9 cellular contexts compared by ENCODE assay signal in the genomic region with DNA sequence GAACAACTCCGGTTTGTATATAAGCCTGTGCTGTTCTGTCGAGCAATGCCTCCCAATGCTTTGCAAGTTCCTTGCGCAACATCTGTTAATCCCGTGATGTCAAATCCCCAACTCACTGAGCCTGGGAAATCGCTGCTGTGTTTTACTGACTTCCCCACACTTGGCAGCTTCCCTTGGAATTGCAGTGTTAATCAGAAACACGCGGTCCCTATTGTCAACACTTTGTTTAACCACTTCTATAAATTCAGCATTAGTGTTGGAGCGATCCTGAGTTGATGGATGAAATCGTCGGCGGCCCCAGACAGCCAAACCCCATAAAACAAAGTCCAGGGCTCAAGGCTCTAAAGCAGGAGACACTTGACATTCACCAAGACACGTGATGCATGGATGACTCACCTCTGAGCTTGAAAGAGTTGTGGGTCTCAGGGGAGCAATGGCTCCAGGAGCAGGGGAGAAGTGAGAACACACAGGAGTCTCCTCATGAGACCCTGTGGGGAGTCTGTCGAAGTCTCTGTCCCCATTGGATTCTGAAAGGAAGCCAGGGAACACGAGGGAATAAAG.
DNase-seq lines count a peak whose midpoint lies in the region; ATAC-seq and TF ChIP-seq lines count a peak whose summit lies in the region.
"Had no signal": no experiment of that assay in that cellular context is flagged by ENCODE, and none has a peak within 500 bp of the region (broad histone marks: within the 10 kb centered on the region; RNA-seq: fewer than 3 reads in every experiment).

No MANE protein-coding gene starts in this region.

- CTCF ChIA-PET in activated naive CD4-positive, alpha-beta T cell treated with anti-CD3 and anti-CD28 coated beads, Interleukin-2, amount 10 ng/mL, durations not matched to agents 7 days and 5 days (lab: Charles Lee) = no interaction called here
- CTCF ChIA-PET in CD4-positive, alpha-beta memory T cell (lab: Charles Lee; ENCODE audit: partially characterized antibody) = interaction anchor here (2.2 kb wide), 1 partner anchor 10 kb away, joined by 5 read pairs; no protein-coding TSS in a partner anchor

- no peak overlapping the region for H3K4me3 Mint-ChIP-seq in activated naive CD4-positive, alpha-beta T cell treated with anti-CD3 and anti-CD28 coated beads, Interleukin-2, amount 10 ng/mL, durations not matched to agents 7 days and 5 days
- H3K4me3 Mint-ChIP-seq in CD4-positive, alpha-beta memory T cell = no peak overlapping the region
- H3K4me3 Mint-ChIP-seq: activated T-cell treated with anti-CD3 and anti-CD28 coated beads, Interleukin-2, amount 50 U/mL, for 4 hours had no signal

- H3K27me3 ChIP-seq in kidney epithelial cell (ENCODE audit: control insufficient read depth, insufficient read depth, low read length) (no peaks in the 10 kb centered on the region), suprapubic skin (no peaks in the 10 kb centered on the region)
- H3K27me3 ChIP-seq in CD4-positive, alpha-beta memory T cell (ENCODE audit: insufficient read depth, low read length) = no peaks in the 10 kb centered on the region

- TF ChIP-seq CTCF in kidney epithelial cell (IDR thresholded peaks at IDR 0.05; ENCODE audit: insufficient read depth, low read length, poor library complexity, severe bottlenecking) = no peak
- TF ChIP-seq CTCF in suprapubic skin (IDR thresholded peaks at IDR 0.05) = no peak

- H3K36me3 Mint-ChIP-seq in activated naive CD4-positive, alpha-beta T cell treated with anti-CD3 and anti-CD28 coated beads, Interleukin-2, amount 10 ng/mL, durations not matched to agents 7 days and 5 days = no peaks in the 10 kb centered on the region
- no peaks in the 10 kb centered on the region for H3K36me3 Mint-ChIP-seq in CD4-positive, alpha-beta memory T cell

- no peaks in the 10 kb centered on the region for H3K9me3 Mint-ChIP-seq in activated naive CD4-positive, alpha-beta T cell treated with anti-CD3 and anti-CD28 coated beads, Interleukin-2, amount 10 ng/mL, durations not matched to agents 7 days and 5 days
- H3K9me3 Mint-ChIP-seq in CD4-positive, alpha-beta memory T cell = peaks cover 0 to 2% (median 0%) of the 10 kb centered on the region in 8 donors
- H3K9me3 Mint-ChIP-seq: activated T-cell treated with anti-CD3 and anti-CD28 coated beads, Interleukin-2, amount 50 U/mL, for 4 hours had no signal

- 15% methylated on average over 14 of the region's 14 CpGs for WGBS in suprapubic skin

- peaks cover 17% of the 10 kb centered on the region for H3K27me3 Mint-ChIP-seq in activated naive CD4-positive, alpha-beta T cell treated with anti-CD3 and anti-CD28 coated beads, Interleukin-2, amount 10 ng/mL, durations not matched to agents 7 days and 5 days
- H3K27me3 Mint-ChIP-seq in CD4-positive, alpha-beta memory T cell = peaks cover 12 to 21% of the 10 kb centered on the region in 2 donors

- no peaks in the 10 kb centered on the region for H3K36me3 ChIP-seq in kidney epithelial cell (ENCODE audit: control insufficient read depth, insufficient read depth, low read length)
- no peaks in the 10 kb centered on the region for H3K36me3 ChIP-seq in suprapubic skin
- H3K36me3 ChIP-seq in CD4-positive, alpha-beta memory T cell (ENCODE audit: insufficient read depth, low read length) = no peaks in the 10 kb centered on the region

- DNase-seq in HT1080 (ENCODE audit: low read depth) = peak; percentile 72
- peak; percentile 65 for DNase-seq in amniotic stem cell (lab: John Stamatoyannopoulos, UW)
- DNase-seq in kidney epithelial cell (ENCODE audit: low read depth) = peak; percentile 67
- peak; percentile 83 to 85 for DNase-seq in suprapubic skin (ENCODE audit: low spot score in 2 of 2)
- DNase-seq in activated naive CD4-positive, alpha-beta T cell treated with anti-CD3 and anti-CD28 coated beads, Interleukin-2, amount 10 ng/mL, durations not matched to agents 7 days and 5 days = no peak
- DNase-seq in CD4-positive, alpha-beta memory T cell = no peak
- DNase-seq: activated T-cell treated with anti-CD3 and anti-CD28 coated beads, Interleukin-2, amount 50 U/mL, for 4 hours had no signal

- no peak overlapping the region for H3K27ac Mint-ChIP-seq in activated naive CD4-positive, alpha-beta T cell treated with anti-CD3 and anti-CD28 coated beads, Interleukin-2, amount 10 ng/mL, durations not matched to agents 7 days and 5 days
- H3K27ac Mint-ChIP-seq in CD4-positive, alpha-beta memory T cell = no peak overlapping the region

- TF ChIP-seq EP300 in suprapubic skin (IDR thresholded peaks at IDR 0.05) = no peak

- H3K4me3 ChIP-seq in kidney epithelial cell (ENCODE audit: low read depth, low read length) = no peak overlapping the region
- no peak overlapping the region for H3K4me3 ChIP-seq in suprapubic skin
- no peak overlapping the region for H3K4me3 ChIP-seq in CD4-positive, alpha-beta memory T cell (ENCODE audit: low read length in 2 of 2)

- H3K4me1 ChIP-seq in suprapubic skin = peaks cover 14% of the 10 kb centered on the region
- no peaks in the 10 kb centered on the region for H3K4me1 ChIP-seq in CD4-positive, alpha-beta memory T cell (ENCODE audit: insufficient read depth, low read length)

- intact Hi-C loops in CD4-positive, alpha-beta memory T cell (cut with micrococcal nuclease) = no loop called here

- ATAC-seq in GM21390 (IDR thresholded peaks at IDR 0.05; ENCODE audit: unreplicated experiment) (no peak), HG02642 (IDR thresholded peaks at IDR 0.05; ENCODE audit: poor library complexity, unreplicated experiment) (no peak)
- ATAC-seq: activated T-cell treated with anti-CD3 and anti-CD28 coated beads, Interleukin-2, amount 50 U/mL, for 4 hours had no signal

- peak overlapping the region; percentile 14 for H3K27ac ChIP-seq in suprapubic skin
- no peak overlapping the region for H3K27ac ChIP-seq in CD4-positive, alpha-beta memory T cell (ENCODE audit: low read depth, low read length)

- no peaks in the 10 kb centered on the region for H3K9me3 ChIP-seq in suprapubic skin
- H3K9me3 ChIP-seq in CD4-positive, alpha-beta memory T cell (ENCODE audit: control insufficient read depth in 1 of 2, low read length in 2 of 2) = no peaks in the 10 kb centered on the region

- POLR2A ChIA-PET in CD4-positive, alpha-beta memory T cell (lab: Charles Lee; ENCODE audit: partially characterized antibody) = no interaction called here

- H3K4me1 Mint-ChIP-seq in activated naive CD4-positive, alpha-beta T cell treated with anti-CD3 and anti-CD28 coated beads, Interleukin-2, amount 10 ng/mL, durations not matched to agents 7 days and 5 days = no peaks in the 10 kb centered on the region
- no peaks in the 10 kb centered on the region for H3K4me1 Mint-ChIP-seq in CD4-positive, alpha-beta memory T cell

- no peak for TF ChIP-seq POLR2A in suprapubic skin (IDR thresholded peaks at IDR 0.05)

Comparison
In these comparisons a context has a peak if more than half of its experiments do, and no peak if none do; other contexts are left out.
1. DNase-seq: peak in HT1080 (single experiment), amniotic stem cell (single experiment), kidney epithelial cell (single experiment) and suprapubic skin (2 of 2); none in activated naive CD4-positive, alpha-beta T cell treated with anti-CD3 and anti-CD28 coated beads, Interleukin-2, amount 10 ng/mL, durations not matched to agents 7 days and 5 days (single experiment) and CD4-positive, alpha-beta memory T cell (0 of 5).